ENCODE assay signal across 8 cellular contexts in the genomic region with DNA sequence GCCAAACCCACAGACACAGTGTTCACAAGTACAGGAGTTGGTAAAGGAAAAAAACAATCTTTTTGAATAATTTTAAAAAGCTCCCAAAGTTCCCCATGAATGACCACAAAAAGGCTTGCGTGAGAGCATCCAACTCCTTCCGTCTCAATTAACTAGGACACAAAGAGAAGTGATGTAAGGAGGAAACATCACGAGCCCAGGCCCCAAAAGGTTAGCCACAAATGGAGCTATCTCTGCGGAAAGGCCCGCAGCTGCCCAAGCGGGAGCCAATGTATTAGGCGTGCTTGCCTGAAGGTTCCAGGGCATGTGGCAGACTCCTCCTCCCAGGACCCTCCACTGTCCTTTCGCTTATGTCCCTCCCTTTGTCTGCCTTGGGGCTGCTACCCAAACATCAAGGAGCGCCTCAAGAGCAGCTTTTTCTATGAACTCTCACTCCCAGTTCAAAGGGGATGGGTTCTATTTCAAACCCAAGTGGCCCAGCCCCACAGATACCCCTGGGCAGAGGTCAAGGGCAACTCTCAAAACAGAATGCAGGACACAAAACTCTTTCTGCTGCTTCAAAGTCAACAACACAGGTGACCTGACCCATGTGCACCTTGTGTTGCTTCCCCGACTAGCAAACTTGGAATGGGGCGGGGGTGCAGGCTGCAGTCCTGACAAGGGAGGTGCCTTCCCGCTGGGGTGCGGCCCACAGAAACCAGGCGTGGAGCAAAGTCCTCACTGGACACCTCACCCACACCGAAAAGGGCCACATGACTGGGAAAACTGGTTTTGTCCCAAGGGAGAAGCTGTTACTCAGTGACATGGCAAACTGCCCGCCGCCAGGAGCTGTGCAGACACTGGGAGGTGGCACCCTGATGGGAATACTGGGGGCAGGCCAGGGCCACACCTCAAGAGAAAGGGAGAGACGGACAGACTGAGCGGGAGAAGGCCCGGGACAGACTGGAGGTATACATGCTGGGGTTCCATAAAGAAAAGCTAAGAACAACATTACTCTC. TPM values are rescaled to one million over a fixed set of nuclear protein-coding genes. Genes with fewer than 3 reads are reported as not detected.
DNase-seq lines count a peak whose midpoint lies in the region; ATAC-seq and TF ChIP-seq lines count a peak whose summit lies in the region.

No MANE protein-coding gene starts in this region.

- ATAC-seq in activated CD8-positive, alpha-beta T cell treated with anti-CD3 and anti-CD28 coated beads, Interleukin-2, amount 10 ng/mL, durations not matched to agents 7 days and 5 days = no peak
- peak; percentile 75 to 80 (median 79) for ATAC-seq in heart left ventricle

- H3K79me2 ChIP-seq in smooth muscle cell (ENCODE audit: low read depth) = peaks cover 73% of the 10 kb centered on the region

- peak overlapping the region; percentile 87 for H3K27ac Mint-ChIP-seq in activated CD8-positive, alpha-beta T cell treated with anti-CD3 and anti-CD28 coated beads, Interleukin-2, amount 10 ng/mL, durations not matched to agents 7 days and 5 days

- no peak for TF ChIP-seq POLR2A in heart left ventricle (IDR thresholded peaks at IDR 0.05)

- H3K36me3 ChIP-seq in heart left ventricle (peaks cover 0 to 43% (median 32%) of the 10 kb centered on the region in 9 donors), smooth muscle cell (ENCODE audit: low read depth) (no peaks in the 10 kb centered on the region)

- CTCF ChIA-PET in activated CD8-positive, alpha-beta T cell treated with anti-CD3 and anti-CD28 coated beads, Interleukin-2, amount 10 ng/mL, durations not matched to agents 7 days and 5 days (lab: Charles Lee) = interaction anchor here (0.8 to 7.3 kb wide), 8 partner anchors 10 to 148 kb away, joined by 3 to 48 read pairs (median 10); partner anchors contain the start of gene ZC3H4

- peak overlapping the region; percentile 47 for H3K9ac ChIP-seq in smooth muscle cell (ENCODE audit: low read depth)

- H3K27me3 ChIP-seq in heart left ventricle = no peaks in the 10 kb centered on the region
- no peaks in the 10 kb centered on the region for H3K27me3 ChIP-seq in smooth muscle cell (ENCODE audit: low read depth)

- H3K27me3 Mint-ChIP-seq in activated CD8-positive, alpha-beta T cell treated with anti-CD3 and anti-CD28 coated beads, Interleukin-2, amount 10 ng/mL, durations not matched to agents 7 days and 5 days (ENCODE audit: low read depth) = no peaks in the 10 kb centered on the region

- H3K4me1 ChIP-seq in heart left ventricle (peaks cover 0 to 59% (median 44%) of the 10 kb centered on the region in 12 donors), smooth muscle cell (ENCODE audit: low read depth) (peaks cover 8% of the 10 kb centered on the region)

- 70 to 79% (median 74%) methylated on average over 19 to 20 of the region's 20 CpGs for WGBS in heart left ventricle, 4 donors
- WGBS in smooth muscle cell (ENCODE audit: low lambda C conversion rate) = 90% methylated on average over 20 of the region's 20 CpGs

- intact Hi-C loops in heart left ventricle (cut with DNase I) = loop anchor here in 1 of 10 donors (2.0 kb wide), 1 partner anchor 17 kb away; the partner anchor contains the start of gene ZC3H4

- H3K4me2 ChIP-seq in smooth muscle cell = no peak overlapping the region

- POLR2A ChIA-PET in activated CD8-positive, alpha-beta T cell treated with anti-CD3 and anti-CD28 coated beads, Interleukin-2, amount 10 ng/mL, durations not matched to agents 7 days and 5 days (lab: Charles Lee) = interaction anchor here (0.7 to 11.5 kb wide), 4 partner anchors 13 to 161 kb away, joined by 3 to 256 read pairs (median 4); partner anchors contain the start of gene ZC3H4

- H3K4me3 ChIP-seq in heart left ventricle = no peak overlapping the region
- no peak overlapping the region for H3K4me3 ChIP-seq in smooth muscle cell

- peaks cover 57% of the 10 kb centered on the region for H3K36me3 Mint-ChIP-seq in activated CD8-positive, alpha-beta T cell treated with anti-CD3 and anti-CD28 coated beads, Interleukin-2, amount 10 ng/mL, durations not matched to agents 7 days and 5 days (ENCODE audit: low read depth)

- H3K9me3 Mint-ChIP-seq in activated CD8-positive, alpha-beta T cell treated with anti-CD3 and anti-CD28 coated beads, Interleukin-2, amount 10 ng/mL, durations not matched to agents 7 days and 5 days (ENCODE audit: insufficient read depth) = no peaks in the 10 kb centered on the region

- H3K4me1 Mint-ChIP-seq in activated CD8-positive, alpha-beta T cell treated with anti-CD3 and anti-CD28 coated beads, Interleukin-2, amount 10 ng/mL, durations not matched to agents 7 days and 5 days (ENCODE audit: low read depth) = peaks cover 76% of the 10 kb centered on the region

- H3F3A ChIP-seq in smooth muscle cell (ENCODE audit: low read depth) = no peaks in the 10 kb centered on the region

- peak overlapping the region; percentile 78 for H3K4me3 Mint-ChIP-seq in activated CD8-positive, alpha-beta T cell treated with anti-CD3 and anti-CD28 coated beads, Interleukin-2, amount 10 ng/mL, durations not matched to agents 7 days and 5 days

- H4K20me1 ChIP-seq in smooth muscle cell (ENCODE audit: low read depth) = peaks cover 71% of the 10 kb centered on the region

- DNase-seq in HT-29 (ENCODE audit: low spot score) (peak; percentile 100), heart left ventricle (peak; percentile 63 to 89 (median 79)), smooth muscle cell (lab: John Stamatoyannopoulos, UW; ENCODE audit: unreplicated experiment) (no peak), NCI-H187 treated with DMSO at 0.1 percent for 48 hours (lab: John Stamatoyannopoulos, UW) (no peak), amniotic stem cell (lab: John Stamatoyannopoulos, UW) (no peak)
- DNase-seq in activated CD8-positive, alpha-beta T cell treated with anti-CD3 and anti-CD28 coated beads, Interleukin-2, amount 10 ng/mL, durations not matched to agents 7 days and 5 days = no peak
- DNase-seq in stimulated activated naive CD4-positive, alpha-beta T cell (lab: John Stamatoyannopoulos, UW) = no peak
- no peak for DNase-seq in activated CD4-positive, CD25-positive, alpha-beta regulatory T cell (lab: John Stamatoyannopoulos, UW)

- no peak overlapping the region for H2AFZ ChIP-seq in smooth muscle cell (ENCODE audit: low read depth)

- peak overlapping the region in 10 of 12 donors; percentile 17 to 79 (median 64) for H3K27ac ChIP-seq in heart left ventricle
- H3K27ac ChIP-seq in smooth muscle cell (ENCODE audit: low read depth) = peak overlapping the region; percentile 46

- no peaks in the 10 kb centered on the region for H3K9me3 ChIP-seq in heart left ventricle
- no peaks in the 10 kb centered on the region for H3K9me3 ChIP-seq in smooth muscle cell (replicated peaks; ENCODE audit: low read depth)

- TF ChIP-seq CTCF in heart left ventricle (IDR thresholded peaks at IDR 0.05) (no peak), smooth muscle cell (IDR thresholded peaks at IDR 0.05; ENCODE audit: borderline replicate concordance, insufficient read depth, poor library complexity, severe bottlenecking) (no peak)

RNA-seq across cellular contexts. Expression of gene ZC3H4, which starts 17.6 kb away (rescaled TPM):
- 27.5 and 36.7 TPM in 2 replicates for total RNA-seq in HT-29 (2014; rRNA removed; shearing (Covaris generic))
- total RNA-seq in activated CD8-positive, alpha-beta T cell treated with anti-CD3 and anti-CD28 coated beads, Interleukin-2, amount 10 ng/mL, durations not matched to agents 7 days and 5 days = 100 to 1,000 TPM; 102 TPM
- total RNA-seq in heart left ventricle (10 to 100 TPM; 16.5 to 35.0 (median 24.7) TPM), smooth muscle cell (6.6 and 9.3 TPM in 2 replicates)
- polyA plus RNA-seq in heart left ventricle (10 to 100 TPM in 1 of 2 donors, 1 to 10 TPM in 1; 9.6 to 10.4 TPM), smooth muscle cell (1.9 and 3.5 TPM in 2 replicates)

RNA-seq across cellular contexts. Expression of gene SAE1, which starts 34.6 kb away (rescaled TPM):
- 220 and 231 TPM in 2 replicates for total RNA-seq in HT-29 (2014; rRNA removed; shearing (Covaris generic))
- total RNA-seq in activated CD8-positive, alpha-beta T cell treated with anti-CD3 and anti-CD28 coated beads, Interleukin-2, amount 10 ng/mL, durations not matched to agents 7 days and 5 days = 100 to 1,000 TPM; 165 to 175 TPM
- 10 to 100 TPM; 30.5 to 58.7 (median 49.7) TPM for total RNA-seq in heart left ventricle
- 10 to 100 TPM; 15.7 to 84.1 TPM for polyA plus RNA-seq in heart left ventricle
- total RNA-seq in smooth muscle cell = 65.9 and 67.4 TPM in 2 replicates
- 70.8 and 89.4 TPM in 2 replicates for polyA plus RNA-seq in smooth muscle cell

RNA-seq across cellular contexts. Expression of gene TMEM160, which starts 47.6 kb away (rescaled TPM):
- total RNA-seq in HT-29 (2014; rRNA removed; shearing (Covaris generic)) = 261 and 277 TPM in 2 replicates
- 10 to 100 TPM; 74.4 to 76.8 TPM for total RNA-seq in activated CD8-positive, alpha-beta T cell treated with anti-CD3 and anti-CD28 coated beads, Interleukin-2, amount 10 ng/mL, durations not matched to agents 7 days and 5 days
- total RNA-seq in heart left ventricle = 10 to 100 TPM; 21.7 to 58.0 (median 24.5) TPM
- polyA plus RNA-seq in heart left ventricle = 10 to 100 TPM; 10.5 to 21.7 TPM
- total RNA-seq in smooth muscle cell = 21.5 and 61.5 TPM in 2 replicates
- polyA plus RNA-seq in smooth muscle cell = 92.2 and 94.4 TPM in 2 replicates

Comparison
In these comparisons a context has a peak if more than half of its experiments do, and no peak if none do; other contexts are left out.
1. DNase-seq: peak in HT-29 (single experiment) and heart left ventricle (5 of 5); none in activated CD8-positive, alpha-beta T cell treated with anti-CD3 and anti-CD28 coated beads, Interleukin-2, amount 10 ng/mL, durations not matched to agents 7 days and 5 days (single experiment), smooth muscle cell (single experiment), stimulated activated naive CD4-positive, alpha-beta T cell (0 of 6), NCI-H187 treated with DMSO at 0.1 percent for 48 hours (single experiment), activated CD4-positive, CD25-positive, alpha-beta regulatory T cell (0 of 4) and amniotic stem cell (single experiment).